ENCODE assay signal across 8 cellular contexts in genomic region chr1:224433671-224434446, GRCh38. TPM values are rescaled to one million over a fixed set of nuclear protein-coding genes. Genes with fewer than 3 reads are reported as not detected.
DNase-seq lines count a peak whose midpoint lies in the region; ATAC-seq and TF ChIP-seq lines count a peak whose summit lies in the region.

No MANE protein-coding gene starts in this region.

- H3K36me3 ChIP-seq in H7 (replicated peaks; ENCODE audit: control insufficient read depth, insufficient read depth, low read length) = peaks cover 3% of the 10 kb centered on the region

- no peak for ATAC-seq in GM18861 (IDR thresholded peaks at IDR 0.05; ENCODE audit: unreplicated experiment)
- ATAC-seq in HG03095 (IDR thresholded peaks at IDR 0.05; ENCODE audit: unreplicated experiment) = no peak

- H3K4me3 ChIP-seq in H7 (ENCODE audit: insufficient read depth, low read depth, low read length) = peak overlapping the region; percentile 89

- H3K27ac ChIP-seq in 22Rv1 (peak overlapping the region; percentile 71), angular gyrus (ENCODE audit: low read depth, low read length) (peak overlapping the region; percentile 64)

- DNase-seq in H7 (peak; percentile 76), SK-N-DZ (ENCODE audit: low spot score) (peak; percentile 8), hepatic stellate cell (ENCODE audit: low spot score) (peak; percentile 36), putamen (ENCODE audit: low spot score) (peak; percentile 33)

- TF ChIP-seq CTCF in 22Rv1 (IDR thresholded peaks at IDR 0.05) = no peak

- no peaks in the 10 kb centered on the region for H3K27me3 ChIP-seq in H7 (ENCODE audit: control insufficient read depth, insufficient read depth, low read length)

RNA-seq across cellular contexts. Expression of gene WDR26, which starts 0.7 kb away (rescaled TPM):
- total RNA-seq in H7 (2014; rRNA removed; shearing (Covaris generic)) = 41.2 and 58.0 TPM in 2 replicates
- polyA plus RNA-seq in SK-N-DZ (2014; cell fraction: cytosol; rRNA removed) = 31.4 and 38.1 TPM in 2 replicates
- polyA plus RNA-seq in SK-N-DZ (2014; cell fraction: nucleus; rRNA removed) = 39.3 and 46.6 TPM in 2 replicates

Comparison
In these comparisons a context has a peak if more than half of its experiments do, and no peak if none do; other contexts are left out.
1. DNase-seq: peak in every context shown above with its lines; median percentile 76 in H7; 36 in hepatic stellate cell; 33 in putamen; 8 in SK-N-DZ.